Comparison of ENCODE assay signal across 11 cellular contexts in the genomic region with DNA sequence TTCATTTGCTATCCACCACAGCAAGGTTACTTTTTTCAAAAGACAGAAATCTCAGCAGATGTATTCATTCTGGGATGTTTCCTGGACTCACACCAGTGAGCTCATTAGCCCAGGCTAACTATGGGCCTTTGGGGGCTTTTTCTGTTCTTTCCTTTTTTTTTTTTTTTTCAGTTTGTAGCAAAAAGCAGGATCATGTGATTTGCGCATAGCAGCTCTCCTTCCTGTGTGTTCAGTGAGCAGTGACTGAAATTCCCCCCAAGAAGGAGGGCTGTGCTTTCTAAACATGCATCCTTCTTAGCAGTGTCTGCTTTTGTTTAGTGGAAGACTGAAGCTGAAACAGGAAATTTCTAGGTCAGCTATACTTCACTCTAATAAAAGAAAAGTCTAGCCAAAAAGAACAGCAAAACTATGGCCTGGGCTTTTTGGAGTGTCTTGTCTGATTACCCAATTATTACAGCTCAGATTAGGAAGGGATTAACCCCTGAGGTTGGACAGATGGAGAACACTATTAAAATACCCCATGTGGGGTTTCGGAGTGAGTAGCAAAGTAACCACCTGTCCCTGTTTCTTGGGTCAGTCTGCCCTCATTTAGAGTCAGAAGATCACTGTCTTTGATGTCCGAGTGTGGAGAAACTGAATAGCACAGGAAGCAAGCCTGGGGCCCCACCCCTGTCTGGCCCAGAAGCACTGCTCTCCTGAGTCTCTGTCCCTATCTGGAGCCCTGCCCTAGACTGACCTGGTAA. TPM values are rescaled to one million over a fixed set of nuclear protein-coding genes. Genes with fewer than 3 reads are reported as not detected.
A peak's percentile ranks its signal among the peaks of the same experiment; 100 is the strongest.
DNase-seq lines count a peak whose midpoint lies in the region; ATAC-seq, FAIRE-seq and TF ChIP-seq lines count a peak whose summit lies in the region.
"Had no signal": no experiment of that assay in that cellular context is flagged by ENCODE, and none has a peak within 500 bp of the region (broad histone marks: within the 10 kb centered on the region; RNA-seq: fewer than 3 reads in every experiment).

No MANE protein-coding gene starts in this region.

- TF ChIP-seq CTCF in GM10266 (IDR thresholded peaks at IDR 0.05; ENCODE audit: control insufficient read depth, insufficient read depth, low read depth, missing control alignments) (no peak), GM12878 (IDR thresholded peaks at IDR 0.05 in 2 of 3, conservative IDR thresholded peaks at IDR 0.05 in 1 of 3; ENCODE audit: control insufficient read depth in 2 of 3, extremely low read depth in 1 of 3, insufficient read depth in 1 of 3, low read depth in 3 of 3, low read length in 3 of 3) (no peak)

- no TSS peak for BruUV-seq in GM12878 (replicated peaks; lab: Mats Ljungman, UMichigan)

- H3K79me2 ChIP-seq in GM12878 (ENCODE audit: control insufficient read depth, insufficient read depth, low read length): no peaks in the 10 kb centered on the region

- H3K4me1 ChIP-seq in GM12878 (ENCODE audit: control insufficient read depth, insufficient read depth, low read length): peaks cover 36% of the 10 kb centered on the region

- DNase-seq in GM10266 (ENCODE audit: extremely low spot score) (peak; percentile 60), GM12878 (ENCODE audit: low read depth, low spot score) (peak; percentile 84), GDM1 (lab: John Stamatoyannopoulos, UW) (no peak), foreskin melanocyte (no peak), hepatic stellate cell (ENCODE audit: low spot score) (no peak), MV-4-11 (lab: John Stamatoyannopoulos, UW) (no peak)
- DNase-seq: HFFc6, NCI-H2227 treated with DMSO at 0.1 percent for 48 hours, small intestine had no signal

- H3K9ac ChIP-seq in GM12878 (ENCODE audit: control insufficient read depth, insufficient read depth, low read length): peak overlapping the region; percentile 33; the same call in 1 of the 2 replicates

- POLR2A ChIA-PET in GM12878 (lab: Charles Lee): interaction anchor here (0.6 to 2.1 kb wide), 5 partner anchors 9 to 121 kb away, joined by 3 to 5 read pairs (median 3); a partner anchor contains a TSS

- 0 out of 2 replicates have a peak, but pooled peaks have one; percentile 2 for TF ChIP-seq RAD21 in GM12878 (IDR thresholded peaks at IDR 0.05; ENCODE audit: insufficient read depth, low read depth, low read length)

- WGBS in GM12878 (ENCODE audit: insufficient coverage, insufficient replicate concordance, low lambda C conversion rate, missing lambda C conversion rate): 0% methylated on average over 3 of the region's 3 CpGs

- peak overlapping the region; percentile 74 for H3K27ac ChIP-seq in GM12878 (ENCODE audit: control insufficient read depth, insufficient read depth)

- H3K4me3 ChIP-seq in GM12878: peak overlapping the region; percentile 34; the same call in 1 of the 2 replicates

- in situ Hi-C loops in GM12878 (cut with MboI): no loop called here

- no peaks in the 10 kb centered on the region for H3K36me3 ChIP-seq in GM12878 (ENCODE audit: control insufficient read depth in 2 of 2, insufficient read depth in 2 of 2, low read length in 1 of 2)

- ATAC-seq in GM19468 (IDR thresholded peaks at IDR 0.05; ENCODE audit: extremely low read depth, unreplicated experiment) (peak; percentile 56), HG03064 (IDR thresholded peaks at IDR 0.05; ENCODE audit: low read depth, unreplicated experiment) (peak; percentile 63), GM12878 (peak; percentile 88)

- H3K9me3 ChIP-seq in GM12878 (replicated peaks; ENCODE audit: control insufficient read depth, insufficient read depth, low read length): peaks cover 26% of the 10 kb centered on the region

- FAIRE-seq in GM12878 (lab: Jason Lieb, UNC): peak; percentile 75
- FAIRE-seq: small intestine had no signal

- peak; percentile 60 to 71; a peak in 3 of 4 replicates for TF ChIP-seq EP300 in GM12878 (IDR thresholded peaks at IDR 0.05; ENCODE audit: borderline replicate concordance in 1 of 2, control insufficient read depth in 1 of 2, low read depth in 2 of 2, low read length in 2 of 2)

- intact Hi-C loops in GM12878 (cut with micrococcal nuclease; ENCODE audit: unreplicated experiment): loop anchor here (2.0 to 5.0 kb wide), 4 partner anchors 32 to 106 kb away; a partner anchor contains a TSS

- RAD21 ChIA-PET in GM12878 (lab: Charles Lee; ENCODE audit: unreplicated experiment): interaction anchor here (0.6 to 1.4 kb wide), 5 partner anchors 9 to 127 kb away, joined by 3 to 6 read pairs (median 3); a partner anchor contains a TSS

- TF ChIP-seq POLR2A in GM12878 (IDR thresholded peaks at IDR 0.05; ENCODE audit: low read depth, low read length): no peak

- H2AFZ ChIP-seq in GM12878 (ENCODE audit: control insufficient read depth, low read depth, low read length): peak overlapping the region; percentile 4; the same call in 1 of the 2 replicates

- SMC1A ChIA-PET in GM12878 (lab: Charles Lee; ENCODE audit: uncharacterized antibody, unreplicated experiment): interaction anchor here (0.6 to 6.2 kb wide), 9 partner anchors 11 to 1140 kb away, joined by 3 to 36 read pairs (median 3); no protein-coding TSS in a partner anchor

- H3K27me3 ChIP-seq in GM12878 (replicated peaks in 1 of 2; ENCODE audit: control insufficient read depth in 2 of 2, insufficient read depth in 2 of 2, low read length in 1 of 2): no peaks in the 10 kb centered on the region

- CTCF ChIA-PET in GM12878 (lab: Yijun Ruan, JAX): interaction anchor here (0.6 to 1.9 kb wide), 10 partner anchors 21 to 1148 kb away, joined by 3 to 10 read pairs (median 4); no protein-coding TSS in a partner anchor

- no peaks in the 10 kb centered on the region for H4K20me1 ChIP-seq in GM12878 (ENCODE audit: control insufficient read depth, insufficient read depth)

- peak overlapping the region; percentile 62 for H3K4me2 ChIP-seq in GM12878 (ENCODE audit: control insufficient read depth, insufficient read depth)

TF ChIP-seq in GM12878, 131 proteins besides CTCF, POLR2A, EP300 and RAD21 (continues in another document):
- TF ChIP-seq, protein P1, sequence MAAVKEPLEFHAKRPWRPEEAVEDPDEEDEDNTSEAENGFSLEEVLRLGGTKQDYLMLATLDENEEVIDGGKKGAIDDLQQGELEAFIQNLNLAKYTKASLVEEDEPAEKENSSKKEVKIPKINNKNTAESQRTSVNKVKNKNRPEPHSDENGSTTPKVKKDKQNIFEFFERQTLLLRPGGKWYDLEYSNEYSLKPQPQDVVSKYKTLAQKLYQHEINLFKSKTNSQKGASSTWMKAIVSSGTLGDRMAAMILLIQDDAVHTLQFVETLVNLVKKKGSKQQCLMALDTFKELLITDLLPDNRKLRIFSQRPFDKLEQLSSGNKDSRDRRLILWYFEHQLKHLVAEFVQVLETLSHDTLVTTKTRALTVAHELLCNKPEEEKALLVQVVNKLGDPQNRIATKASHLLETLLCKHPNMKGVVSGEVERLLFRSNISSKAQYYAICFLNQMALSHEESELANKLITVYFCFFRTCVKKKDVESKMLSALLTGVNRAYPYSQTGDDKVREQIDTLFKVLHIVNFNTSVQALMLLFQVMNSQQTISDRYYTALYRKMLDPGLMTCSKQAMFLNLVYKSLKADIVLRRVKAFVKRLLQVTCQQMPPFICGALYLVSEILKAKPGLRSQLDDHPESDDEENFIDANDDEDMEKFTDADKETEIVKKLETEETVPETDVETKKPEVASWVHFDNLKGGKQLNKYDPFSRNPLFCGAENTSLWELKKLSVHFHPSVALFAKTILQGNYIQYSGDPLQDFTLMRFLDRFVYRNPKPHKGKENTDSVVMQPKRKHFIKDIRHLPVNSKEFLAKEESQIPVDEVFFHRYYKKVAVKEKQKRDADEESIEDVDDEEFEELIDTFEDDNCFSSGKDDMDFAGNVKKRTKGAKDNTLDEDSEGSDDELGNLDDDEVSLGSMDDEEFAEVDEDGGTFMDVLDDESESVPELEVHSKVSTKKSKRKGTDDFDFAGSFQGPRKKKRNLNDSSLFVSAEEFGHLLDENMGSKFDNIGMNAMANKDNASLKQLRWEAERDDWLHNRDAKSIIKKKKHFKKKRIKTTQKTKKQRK (IDR thresholded peaks at IDR 0.05; ENCODE audit: low read depth, low read length): no peak
- TF ChIP-seq BHLHE40 (IDR thresholded peaks at IDR 0.05; ENCODE audit: borderline replicate concordance in 1 of 2, low read depth in 2 of 2, low read length in 1 of 2) (peak in 1 of 2 experiments; percentile 45; a peak in 2 of 4 replicates), POU2F2 (IDR thresholded peaks at IDR 0.05; ENCODE audit: borderline replicate concordance, low read depth, low read length) (peak; percentile 49; the same call in 2 of the 3 replicates)

RNA-seq across cellular contexts. Expression of a gene that starts 8.9 kb away (rescaled TPM):
- total RNA-seq in GM12878 (2013; cell fraction: nucleolus; rRNA removed): 0.04 and 0.20 TPM in 2 replicates
- total RNA-seq in GM12878 (2014; rRNA removed) (0.34 and 0.38 TPM in 2 replicates), GM12878 (2014; rRNA removed; fragmentation: Illumina TruSeq; extraction: Trizol) (0.23 and 0.27 TPM in 2 replicates), GM12878 (2021) (0.33 and 0.35 TPM in 2 replicates)
- polyA plus RNA-seq in GM12878 (2011; ENCODE audit: low read depth): not detected
- polyA plus RNA-seq in GM12878 (2011; rRNA removed) (0.01 TPM in 2 replicates), GM12878 (2014; fragmentation: Illumina TruSeq; extraction: Trizol) (0.17 and 0.24 TPM in 2 replicates), GM12878 (2014; fragmentation: Nextera tagmentation; extraction: Ambion mirVana) (under 1 TPM; 0.07 to 0.13 TPM), GM12878 (2014; rRNA removed) (0.20 and 0.32 TPM in 2 replicates), GM12878 (2016; fragmentation: Nextera tagmentation; extraction: Ambion mirVana) (under 1 TPM; 0.12 to 0.19 TPM)
- polyA plus RNA-seq in GM12878 (2011; cell fraction: cytosol; rRNA removed): 0.02 TPM in 1 of 2 replicates, not detected in the other
- polyA plus RNA-seq in GM12878 (2011; cell fraction: nucleus; rRNA removed): 0.03 TPM in 2 replicates
- 0.03 TPM in 1 of 2 replicates, not detected in the other for polyA plus RNA-seq in GM12878 (2012)
- 0.05 TPM in 1 of 2 replicates, not detected in the other for polyA minus RNA-seq in GM12878 (2011; rRNA and poly(A)+ RNA removed)
- not detected in 2 replicates for polyA minus RNA-seq in GM12878 (2011; cell fraction: cytosol; rRNA and poly(A)+ RNA removed)
- polyA minus RNA-seq in GM12878 (2011; cell fraction: nucleus; rRNA and poly(A)+ RNA removed): under 0.01 TPM in 1 of 2 replicates, not detected in the other
- total RNA-seq: HFFc6 had no signal

Comparison
In these comparisons a context has a peak if more than half of its experiments do, and no peak if none do; other contexts are left out.
1. DNase-seq: peak in GM10266 (single experiment) and GM12878 (single experiment); none in GDM1 (single experiment), foreskin melanocyte (single experiment), hepatic stellate cell (single experiment) and MV-4-11 (single experiment).
2. Peak in every context shown above with its lines, with median percentiles within 50 percentile points of each other: ATAC-seq.